18 cellular contexts compared by ENCODE assay signal in the genomic region with DNA sequence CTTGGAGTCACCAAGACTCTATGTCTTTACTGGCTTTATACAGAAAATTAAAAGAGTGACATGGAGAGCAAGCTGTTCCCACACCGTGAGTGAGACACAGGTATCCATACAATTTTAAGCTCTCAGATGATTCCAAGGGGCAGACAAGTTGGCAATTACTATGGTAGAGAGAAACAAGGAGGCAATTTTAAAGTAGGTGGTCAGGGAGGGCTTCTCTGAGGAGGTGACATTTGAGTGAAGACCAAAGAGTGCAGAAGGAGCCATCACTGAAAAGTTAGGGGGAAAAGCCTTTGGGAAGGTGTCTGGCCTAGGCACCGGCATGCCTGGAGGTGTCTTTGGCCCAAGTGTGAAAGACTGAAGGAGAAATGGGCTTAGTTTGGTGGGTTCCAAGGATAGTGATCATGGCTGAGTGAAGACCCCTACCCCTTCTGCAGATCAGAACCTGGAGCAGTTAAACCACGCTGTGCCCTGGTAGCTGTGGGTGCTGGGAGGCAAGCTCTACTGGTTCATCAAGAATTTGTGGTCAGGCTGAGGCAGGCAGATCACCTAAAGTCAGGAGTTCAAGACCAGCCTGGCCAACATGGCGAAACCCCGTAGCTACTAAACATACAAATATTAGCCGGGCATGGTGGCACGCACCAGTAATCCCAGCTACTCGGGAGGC. TPM values are rescaled to one million over a fixed set of nuclear protein-coding genes. Genes with fewer than 3 reads are reported as not detected.
DNase-seq lines count a peak whose midpoint lies in the region; ATAC-seq and TF ChIP-seq lines count a peak whose summit lies in the region.
"Had no signal": no experiment of that assay in that cellular context is flagged by ENCODE, and none has a peak within 500 bp of the region (broad histone marks: within the 10 kb centered on the region; RNA-seq: fewer than 3 reads in every experiment).

No MANE protein-coding gene starts in this region.

- H3K9me3 ChIP-seq in DND-41 (ENCODE audit: insufficient read depth, low read length, severe bottlenecking), result no peaks in the 10 kb centered on the region
- H3K9me3 ChIP-seq: testis had no signal

- peaks cover 3% of the 10 kb centered on the region; the same call in 1 of the 2 replicates for H3K79me2 ChIP-seq in DND-41 (ENCODE audit: insufficient read depth, low read length)

- H3K27me3 ChIP-seq in DND-41 (ENCODE audit: insufficient read depth, low read length, poor library complexity), result no peaks in the 10 kb centered on the region
- H3K27me3 ChIP-seq: testis had no signal

- H3K9ac ChIP-seq in DND-41 (ENCODE audit: low read depth, low read length), result peak overlapping the region; percentile 74; the same call in 1 of the 2 replicates

- peaks cover 4% of the 10 kb centered on the region for H3K36me3 ChIP-seq in DND-41 (ENCODE audit: insufficient read depth, low read length)

- H3K4me1 ChIP-seq in DND-41 (ENCODE audit: insufficient read depth, low read length), result peaks cover 63% of the 10 kb centered on the region

- H3K27ac ChIP-seq in DND-41 (ENCODE audit: low read length), result peak overlapping the region; percentile 99
- H3K27ac ChIP-seq: 22Rv1, PC-9, testis had no signal

- TF ChIP-seq CTCF in DND-41 (IDR thresholded peaks at IDR 0.05; ENCODE audit: borderline replicate concordance, extremely low read depth, low read length, poor library complexity, severe bottlenecking) (no peak), neural crest cell (conservative IDR thresholded peaks at IDR 0.05) (no peak)

- H2AFZ ChIP-seq in DND-41 (ENCODE audit: low read depth, low read length), result no peak overlapping the region
- H2AFZ ChIP-seq: PC-9 had no signal

- H4K20me1 ChIP-seq in DND-41 (ENCODE audit: insufficient read depth, low read length), result no peaks in the 10 kb centered on the region

- no peak for ATAC-seq in DND-41 (ENCODE audit: insufficient read depth, low read depth)
- no peak for ATAC-seq in activated naive CD8-positive, alpha-beta T cell treated with anti-CD3 and anti-CD28 coated beads, Interleukin-2, amount 10 ng/mL, durations not matched to agents 7 days and 5 days (ENCODE audit: low read depth)

- H3K4me3 ChIP-seq in DND-41 (ENCODE audit: low read depth in 1 of 2, low read length in 2 of 2), result no peak overlapping the region
- H3K4me3 ChIP-seq: PC-9, testis had no signal

- H3K4me1 Mint-ChIP-seq in T-helper 1 cell treated with Interleukin-12 subunit alpha and Interleukin-12 subunit beta and Interleukin-4 antibody, amounts not matched to agents 30 μg/mL and 1 μg/mL, for 36 hours (ENCODE audit: low read depth), result peaks cover 46% of the 10 kb centered on the region
- H3K4me1 Mint-ChIP-seq in activated naive CD8-positive, alpha-beta T cell treated with anti-CD3 and anti-CD28 coated beads, Interleukin-2, amount 10 ng/mL, durations not matched to agents 7 days and 5 days, result peaks cover 45% of the 10 kb centered on the region
- peaks cover 40% of the 10 kb centered on the region for H3K4me1 Mint-ChIP-seq in neural crest cell

- POLR2A ChIA-PET in activated naive CD8-positive, alpha-beta T cell treated with anti-CD3 and anti-CD28 coated beads, Interleukin-2, amount 10 ng/mL, durations not matched to agents 7 days and 5 days (lab: Charles Lee), result interaction anchor here (0.6 to 5.4 kb wide), 10 partner anchors 10 to 241 kb away, joined by 3 to 71 read pairs (median 8); a partner anchor contains a TSS

- peak overlapping the region; percentile 54 for H3K4me3 Mint-ChIP-seq in T-helper 1 cell treated with Interleukin-12 subunit alpha and Interleukin-12 subunit beta and Interleukin-4 antibody, amounts not matched to agents 30 μg/mL and 1 μg/mL, for 36 hours
- peak overlapping the region; percentile 55 for H3K4me3 Mint-ChIP-seq in activated naive CD8-positive, alpha-beta T cell treated with anti-CD3 and anti-CD28 coated beads, Interleukin-2, amount 10 ng/mL, durations not matched to agents 7 days and 5 days
- H3K4me3 Mint-ChIP-seq in neural crest cell, result peak overlapping the region; percentile 44

- no peak for DNase-seq in T-helper 1 cell
- peak; percentile 41 for DNase-seq in DND-41
- no peak for DNase-seq in activated naive CD8-positive, alpha-beta T cell treated with anti-CD3 and anti-CD28 coated beads, Interleukin-2, amount 10 ng/mL, durations not matched to agents 7 days and 5 days
- DNase-seq in neural crest cell (ENCODE audit: low read depth, low spot score), result no peak
- DNase-seq in NAMALWA (ENCODE audit: low spot score), result no peak
- no peak for DNase-seq in UCSD-AML1 (lab: John Stamatoyannopoulos, UW; ENCODE audit: unreplicated experiment)
- no peak for DNase-seq in head of caudate nucleus
- DNase-seq: H7, NCI-H1930, NCI-H526, PC-9, retina, testis had no signal

- H3K27ac Mint-ChIP-seq in T-helper 1 cell treated with Interleukin-12 subunit alpha and Interleukin-12 subunit beta and Interleukin-4 antibody, amounts not matched to agents 30 μg/mL and 1 μg/mL, for 36 hours, result peak overlapping the region; percentile 100
- H3K27ac Mint-ChIP-seq in activated naive CD8-positive, alpha-beta T cell treated with anti-CD3 and anti-CD28 coated beads, Interleukin-2, amount 10 ng/mL, durations not matched to agents 7 days and 5 days, result peak overlapping the region; percentile 93
- no peak overlapping the region for H3K27ac Mint-ChIP-seq in neural crest cell (ENCODE audit: unreplicated experiment)

- H3K27me3 Mint-ChIP-seq in T-helper 1 cell treated with Interleukin-12 subunit alpha and Interleukin-12 subunit beta and Interleukin-4 antibody, amounts not matched to agents 30 μg/mL and 1 μg/mL, for 36 hours (ENCODE audit: low read depth), result no peaks in the 10 kb centered on the region
- no peaks in the 10 kb centered on the region for H3K27me3 Mint-ChIP-seq in activated naive CD8-positive, alpha-beta T cell treated with anti-CD3 and anti-CD28 coated beads, Interleukin-2, amount 10 ng/mL, durations not matched to agents 7 days and 5 days
- H3K27me3 Mint-ChIP-seq in neural crest cell (ENCODE audit: low read depth), result peaks cover 5% of the 10 kb centered on the region

- H3K36me3 Mint-ChIP-seq in T-helper 1 cell treated with Interleukin-12 subunit alpha and Interleukin-12 subunit beta and Interleukin-4 antibody, amounts not matched to agents 30 μg/mL and 1 μg/mL, for 36 hours (ENCODE audit: low read depth), result peaks cover 20% of the 10 kb centered on the region
- H3K36me3 Mint-ChIP-seq in activated naive CD8-positive, alpha-beta T cell treated with anti-CD3 and anti-CD28 coated beads, Interleukin-2, amount 10 ng/mL, durations not matched to agents 7 days and 5 days, result peaks cover 9% of the 10 kb centered on the region
- no peaks in the 10 kb centered on the region for H3K36me3 Mint-ChIP-seq in neural crest cell (ENCODE audit: low read depth)

- no peaks in the 10 kb centered on the region for H3K9me3 Mint-ChIP-seq in T-helper 1 cell treated with Interleukin-12 subunit alpha and Interleukin-12 subunit beta and Interleukin-4 antibody, amounts not matched to agents 30 μg/mL and 1 μg/mL, for 36 hours
- no peaks in the 10 kb centered on the region for H3K9me3 Mint-ChIP-seq in activated naive CD8-positive, alpha-beta T cell treated with anti-CD3 and anti-CD28 coated beads, Interleukin-2, amount 10 ng/mL, durations not matched to agents 7 days and 5 days
- H3K9me3 Mint-ChIP-seq in neural crest cell, result no peaks in the 10 kb centered on the region

- 0 out of 2 replicates have a peak overlapping the region, but pooled peaks have one; percentile 68 for H3K4me2 ChIP-seq in DND-41 (ENCODE audit: insufficient read depth, low read length)
- H3K4me2 ChIP-seq: PC-9 had no signal

- intact Hi-C loops in head of caudate nucleus (cut with DNase I), result loop anchor here (2.0 to 10.0 kb wide), 3 partner anchors 53 to 367 kb away; no protein-coding TSS in a partner anchor

RNA-seq across cellular contexts. Expression of a gene that starts 10.4 kb away (rescaled TPM):
- 100 to 1,000 TPM; 310 to 357 TPM for total RNA-seq in activated naive CD8-positive, alpha-beta T cell treated with anti-CD3 and anti-CD28 coated beads, Interleukin-2, amount 10 ng/mL, durations not matched to agents 7 days and 5 days
- 15.2 and 16.6 TPM in 2 replicates for total RNA-seq in neural crest cell

RNA-seq across cellular contexts. Expression of a gene that starts 26.6 kb away (rescaled TPM):
- 1 to 10 TPM; 4.7 to 6.0 TPM for total RNA-seq in activated naive CD8-positive, alpha-beta T cell treated with anti-CD3 and anti-CD28 coated beads, Interleukin-2, amount 10 ng/mL, durations not matched to agents 7 days and 5 days
- not detected in 2 replicates for total RNA-seq in neural crest cell
- total RNA-seq: endothelial cell of umbilical vein, HT1080, MCF 10A, PC-9 had no signal

RNA-seq across cellular contexts. Expression of a gene that starts 57.6 kb away (rescaled TPM):
- 10 to 100 TPM; 21.6 to 22.2 TPM for total RNA-seq in activated naive CD8-positive, alpha-beta T cell treated with anti-CD3 and anti-CD28 coated beads, Interleukin-2, amount 10 ng/mL, durations not matched to agents 7 days and 5 days
- total RNA-seq in neural crest cell, result 50.1 and 54.8 TPM in 2 replicates

Comparison
In these comparisons a context has a peak if more than half of its experiments do, and no peak if none do; other contexts are left out.
1. RNA of a gene that starts 10.4 kb away (total RNA-seq): 310 to 357 TPM in activated naive CD8-positive, alpha-beta T cell treated with anti-CD3 and anti-CD28 coated beads, Interleukin-2, amount 10 ng/mL, durations not matched to agents 7 days and 5 days; 15.2 to 16.6 TPM in neural crest cell; every median in the first group is over 10 times any median in the second.
2. Peak in every context shown above with its lines, with median percentiles within 50 percentile points of each other: H3K4me3 Mint-ChIP-seq.